10 cellular contexts compared by ENCODE assay signal in the genomic region with DNA sequence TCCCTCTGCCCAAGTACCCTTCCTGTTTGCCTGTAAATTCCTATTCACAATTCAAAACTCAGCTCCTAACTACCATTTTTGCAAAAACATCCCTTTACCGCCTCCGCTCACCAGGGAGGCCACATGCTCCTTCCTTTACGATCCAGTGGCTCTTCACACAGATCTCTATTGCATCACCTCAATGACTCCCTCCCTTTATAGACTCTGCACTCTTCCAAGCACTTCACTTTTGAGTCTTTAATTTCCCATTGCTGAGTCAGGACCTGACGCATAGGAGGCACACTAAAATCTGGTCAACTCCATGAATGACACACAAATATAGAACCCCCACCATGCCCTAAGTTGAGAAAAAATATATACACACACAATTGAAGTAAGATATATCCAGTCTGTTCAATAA. TPM values are rescaled to one million over a fixed set of nuclear protein-coding genes. Genes with fewer than 3 reads are reported as not detected.
A peak's percentile ranks its signal among the peaks of the same experiment; 100 is the strongest.
DNase-seq lines count a peak whose midpoint lies in the region; ATAC-seq and TF ChIP-seq lines count a peak whose summit lies in the region.
"Had no signal": no experiment of that assay in that cellular context is flagged by ENCODE, and none has a peak within 500 bp of the region (broad histone marks: within the 10 kb centered on the region; RNA-seq: fewer than 3 reads in every experiment).

No MANE protein-coding gene starts in this region.

- H2BK120ac ChIP-seq in neuronal stem cell (ENCODE audit: low read depth, low read length): no peak overlapping the region

- H3K9me3 ChIP-seq in endodermal cell (ENCODE audit: control insufficient read depth, low read length) (no peaks in the 10 kb centered on the region), neuronal stem cell (replicated peaks in 1 of 2; ENCODE audit: control insufficient read depth in 2 of 2, insufficient read depth in 1 of 2, low read depth in 1 of 2, low read length in 2 of 2) (no peaks in the 10 kb centered on the region)

- H2BK15ac ChIP-seq in neuronal stem cell (ENCODE audit: low read length): no peak overlapping the region

- DNase-seq in GM04503 (ENCODE audit: low read depth) (peak; percentile 54), MV-4-11 (lab: John Stamatoyannopoulos, UW) (peak; percentile 78), endodermal cell (no peak), neuronal stem cell (ENCODE audit: low spot score) (no peak), OCI-M2 (lab: John Stamatoyannopoulos, UW; ENCODE audit: unreplicated experiment) (no peak)
- no peak for DNase-seq in activated naive CD4-positive, alpha-beta T cell treated with anti-CD3 and anti-CD28 coated beads, Interleukin-2, amount 10 ng/mL, durations not matched to agents 7 days and 5 days

- no peak overlapping the region for H2BK5ac ChIP-seq in neuronal stem cell (ENCODE audit: low read length)

- CTCF ChIA-PET in activated naive CD4-positive, alpha-beta T cell treated with anti-CD3 and anti-CD28 coated beads, Interleukin-2, amount 10 ng/mL, durations not matched to agents 7 days and 5 days (lab: Charles Lee): no interaction called here

- H3K4me1 Mint-ChIP-seq in endodermal cell: peaks cover 3% of the 10 kb centered on the region
- H3K4me1 Mint-ChIP-seq in activated naive CD4-positive, alpha-beta T cell treated with anti-CD3 and anti-CD28 coated beads, Interleukin-2, amount 10 ng/mL, durations not matched to agents 7 days and 5 days: peaks cover under 1% of the 10 kb centered on the region

- H4K91ac ChIP-seq in neuronal stem cell (ENCODE audit: low read depth, low read length, poor library complexity): no peak overlapping the region

- H3K9me3 Mint-ChIP-seq in endodermal cell: no peaks in the 10 kb centered on the region
- H3K9me3 Mint-ChIP-seq in activated naive CD4-positive, alpha-beta T cell treated with anti-CD3 and anti-CD28 coated beads, Interleukin-2, amount 10 ng/mL, durations not matched to agents 7 days and 5 days: no peaks in the 10 kb centered on the region
- H3K9me3 Mint-ChIP-seq: activated naive CD4-positive, alpha-beta T cell treated with anti-CD3 and anti-CD28 coated beads, Interleukin-2, amount 50 U/mL, for 24 hours; T-helper 2 cell treated with Interferon-gamma antibody and Interleukin-4, amounts not matched to agents 5 μg/mL and 100 μg/mL, for 36 hours had no signal

- H3K27me3 Mint-ChIP-seq in endodermal cell (ENCODE audit: insufficient read depth): no peaks in the 10 kb centered on the region
- H3K27me3 Mint-ChIP-seq in activated naive CD4-positive, alpha-beta T cell treated with anti-CD3 and anti-CD28 coated beads, Interleukin-2, amount 10 ng/mL, durations not matched to agents 7 days and 5 days: no peaks in the 10 kb centered on the region
- H3K27me3 Mint-ChIP-seq: activated naive CD4-positive, alpha-beta T cell treated with anti-CD3 and anti-CD28 coated beads, Interleukin-2, amount 50 U/mL, for 24 hours had no signal

- H3K27me3 ChIP-seq in endodermal cell (ENCODE audit: control insufficient read depth, insufficient read depth, low read length, poor library complexity, severe bottlenecking) (no peaks in the 10 kb centered on the region), neuronal stem cell (ENCODE audit: control insufficient read depth in 3 of 3, insufficient read depth in 3 of 3, low read depth in 1 of 3, low read length in 3 of 3) (peaks cover 0 to 8% (median 0%) of the 10 kb centered on the region in 3 experiments)

- H3K27ac Mint-ChIP-seq in endodermal cell: peak overlapping the region; percentile 32
- H3K27ac Mint-ChIP-seq in activated naive CD4-positive, alpha-beta T cell treated with anti-CD3 and anti-CD28 coated beads, Interleukin-2, amount 10 ng/mL, durations not matched to agents 7 days and 5 days: no peak overlapping the region
- H3K27ac Mint-ChIP-seq: activated naive CD4-positive, alpha-beta T cell treated with anti-CD3 and anti-CD28 coated beads, Interleukin-2, amount 50 U/mL, for 24 hours; T-helper 2 cell treated with Interferon-gamma antibody and Interleukin-4, amounts not matched to agents 5 μg/mL and 100 μg/mL, for 36 hours had no signal

- peak overlapping the region; percentile 52 for H2AFZ ChIP-seq in neuronal stem cell (ENCODE audit: low read length)

- no peak overlapping the region for H2AK5ac ChIP-seq in neuronal stem cell (ENCODE audit: low read depth, low read length)

- H4K8ac ChIP-seq in neuronal stem cell (ENCODE audit: low read depth, low read length): no peak overlapping the region

- 71 to 83% methylated on average over 3 to 4 of the region's 4 CpGs for WGBS in endodermal cell (ENCODE audit: insufficient coverage in 1 of 2, insufficient read length in 1 of 2), 2 experiments
- no CpG with 5 or more reads among the region's 4 CpGs for WGBS in neuronal stem cell (ENCODE audit: extremely low coverage in 2 of 2, insufficient read length in 2 of 2, insufficient replicate concordance in 1 of 2), 2 donors

- H3K4me2 ChIP-seq in neuronal stem cell (ENCODE audit: insufficient read depth, low read length, poor library complexity, severe bottlenecking): no peak overlapping the region

- H3K4me3 Mint-ChIP-seq in endodermal cell: no peak overlapping the region
- no peak overlapping the region for H3K4me3 Mint-ChIP-seq in activated naive CD4-positive, alpha-beta T cell treated with anti-CD3 and anti-CD28 coated beads, Interleukin-2, amount 10 ng/mL, durations not matched to agents 7 days and 5 days
- H3K4me3 Mint-ChIP-seq: activated naive CD4-positive, alpha-beta T cell treated with anti-CD3 and anti-CD28 coated beads, Interleukin-2, amount 50 U/mL, for 24 hours; T-helper 2 cell treated with Interferon-gamma antibody and Interleukin-4, amounts not matched to agents 5 μg/mL and 100 μg/mL, for 36 hours had no signal

- no peak overlapping the region for H3K14ac ChIP-seq in neuronal stem cell (ENCODE audit: low read length)

- H3K23ac ChIP-seq in neuronal stem cell (ENCODE audit: low read depth, low read length, poor library complexity): no peak overlapping the region

- H3K4me3 ChIP-seq in endodermal cell (ENCODE audit: low read length): no peak overlapping the region
- no peak overlapping the region for H3K4me3 ChIP-seq in neuronal stem cell (ENCODE audit: low read length in 2 of 2)

- H3K18ac ChIP-seq in neuronal stem cell (ENCODE audit: low read length): no peak overlapping the region

- H2BK12ac ChIP-seq in neuronal stem cell (ENCODE audit: low read length): no peak overlapping the region

- H3K36me3 Mint-ChIP-seq in endodermal cell (ENCODE audit: low read depth): peaks cover 3% of the 10 kb centered on the region
- no peaks in the 10 kb centered on the region for H3K36me3 Mint-ChIP-seq in activated naive CD4-positive, alpha-beta T cell treated with anti-CD3 and anti-CD28 coated beads, Interleukin-2, amount 10 ng/mL, durations not matched to agents 7 days and 5 days

- H3K27ac ChIP-seq in endodermal cell (ENCODE audit: low read depth, low read length) (no peak overlapping the region), neuronal stem cell (replicated peaks; ENCODE audit: low read length) (no peak overlapping the region)

- H3K79me1 ChIP-seq in neuronal stem cell (ENCODE audit: low read depth, low read length): no peaks in the 10 kb centered on the region

- H3K9ac ChIP-seq in endodermal cell (ENCODE audit: extremely low read depth, low read length, poor library complexity, severe bottlenecking) (no peak overlapping the region), neuronal stem cell (ENCODE audit: low read depth, low read length, poor library complexity) (no peak overlapping the region)

- TF ChIP-seq CTCF in endodermal cell (conservative IDR thresholded peaks at IDR 0.05): no peak

- no peak overlapping the region for H3K4ac ChIP-seq in neuronal stem cell (ENCODE audit: low read length)

- H3K36me3 ChIP-seq in endodermal cell (ENCODE audit: control insufficient read depth, insufficient read depth, low read length): peaks cover 3% of the 10 kb centered on the region
- H3K36me3 ChIP-seq in neuronal stem cell (replicated peaks in 1 of 2; ENCODE audit: control insufficient read depth in 2 of 2, insufficient read depth in 2 of 2, low read length in 2 of 2): no peaks in the 10 kb centered on the region

- H3K4me1 ChIP-seq in endodermal cell (ENCODE audit: control insufficient read depth, insufficient read depth, low read length) (no peaks in the 10 kb centered on the region), neuronal stem cell (ENCODE audit: control insufficient read depth in 2 of 2, insufficient read depth in 1 of 2, low read depth in 1 of 2, low read length in 2 of 2) (peaks cover 0 to 2% of the 10 kb centered on the region in 2 donors)

- ATAC-seq in HG02678 (IDR thresholded peaks at IDR 0.05; ENCODE audit: unreplicated experiment) (no peak), HG03571 (IDR thresholded peaks at IDR 0.05; ENCODE audit: unreplicated experiment) (no peak)

RNA-seq across cellular contexts. Expression of gene PPP1R13B, which starts 45.9 kb away (rescaled TPM):
- 10 to 100 TPM; 15.6 to 17.5 TPM for total RNA-seq in endodermal cell
- polyA plus RNA-seq in endodermal cell (2013, experiment 1 of 2): 3.3 TPM
- polyA plus RNA-seq in endodermal cell (2013, experiment 2 of 2): 4.4 TPM
- 2.1 TPM for polyA plus RNA-seq in neuronal stem cell (2013, experiment 1 of 2)
- polyA plus RNA-seq in neuronal stem cell (2013, experiment 2 of 2): 1.6 TPM

Comparison
In these comparisons a context has a peak if more than half of its experiments do, and no peak if none do; other contexts are left out.
1. DNase-seq: peak in GM04503 (single experiment) and MV-4-11 (single experiment); none in endodermal cell (single experiment), neuronal stem cell (single experiment), activated naive CD4-positive, alpha-beta T cell treated with anti-CD3 and anti-CD28 coated beads, Interleukin-2, amount 10 ng/mL, durations not matched to agents 7 days and 5 days (single experiment) and OCI-M2 (single experiment).